Comparison of ENCODE assay signal across 8 cellular contexts in the genomic region with DNA sequence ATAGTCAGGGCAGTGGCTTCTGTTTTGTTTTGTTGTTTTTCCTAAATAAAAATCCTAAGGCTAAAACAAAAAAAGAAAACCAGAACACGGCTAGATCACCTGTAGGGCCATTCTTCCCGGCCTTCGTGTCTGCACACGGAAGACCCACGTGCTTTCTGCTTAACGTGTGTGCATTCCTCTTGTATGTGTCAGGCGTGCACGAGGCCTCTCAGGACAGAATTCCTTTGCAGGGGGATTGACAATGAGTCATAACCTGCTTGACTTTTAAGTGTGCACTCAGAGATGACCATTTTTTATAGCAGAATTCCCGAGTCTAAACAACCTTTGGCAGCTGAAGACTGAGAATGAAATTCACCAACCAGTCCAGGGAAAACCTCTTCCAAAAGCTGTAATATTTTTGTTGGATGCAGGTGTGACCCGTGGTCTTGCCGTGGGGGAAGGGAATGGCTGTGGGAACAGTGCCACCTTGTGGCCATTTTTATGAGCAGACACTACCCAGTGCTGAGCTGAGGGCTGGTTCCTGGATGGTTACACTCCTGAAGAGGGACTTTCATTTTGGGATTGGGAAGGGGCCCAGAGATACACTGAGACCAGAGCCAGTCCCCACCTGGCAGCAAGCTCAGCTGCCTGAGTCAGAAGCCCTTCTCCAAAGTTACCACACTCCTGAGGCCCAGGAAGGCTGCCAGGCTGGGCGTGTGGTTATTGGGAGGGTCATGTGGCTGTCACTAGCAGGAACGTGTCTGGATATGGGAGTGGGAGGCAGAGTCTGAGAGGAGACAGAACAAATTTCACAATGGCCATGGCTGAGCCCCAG. TPM values are rescaled to one million over a fixed set of nuclear protein-coding genes. Genes with fewer than 3 reads are reported as not detected.
DNase-seq lines count a peak whose midpoint lies in the region; ATAC-seq, FAIRE-seq and TF ChIP-seq lines count a peak whose summit lies in the region.

No MANE protein-coding gene starts in this region.

- H3K27ac ChIP-seq in endothelial cell of umbilical vein (ENCODE audit: insufficient read depth, low read depth, low read length) = peak overlapping the region; percentile 84

- H3K4me1 ChIP-seq in endothelial cell of umbilical vein (ENCODE audit: control insufficient read depth, extremely low read depth, insufficient read depth, low read length) (peaks cover 41% of the 10 kb centered on the region), mucosa of descending colon (ENCODE audit: low read depth) (no peaks in the 10 kb centered on the region)

- H3K9ac ChIP-seq in endothelial cell of umbilical vein (replicated peaks; ENCODE audit: extremely low read depth, insufficient read depth, low read length) = peak overlapping the region; percentile 66

- dilution Hi-C loops in endothelial cell of umbilical vein (cut with MboI; ENCODE audit: extremely low pct_ligation_motif_present, low sequenced_read_pairs) = no loop called here

- H3K4me2 ChIP-seq in endothelial cell of umbilical vein (ENCODE audit: insufficient read depth, low read length) = peak overlapping the region; percentile 32

- DNase-seq in 8988T (peak; percentile 70), NCI-H748 treated with DMSO at 0.1 percent for 48 hours (lab: John Stamatoyannopoulos, UW) (peak; percentile 53), endothelial cell of umbilical vein (ENCODE audit: low read depth, low spot score) (peak; percentile 95), mucosa of descending colon (peak in 2 of 3 donors; percentile 75 to 85)
- peak; percentile 75 for DNase-seq in activated CD8-positive, alpha-beta memory T cell treated with anti-CD3 and anti-CD28 coated beads, Interleukin-2, amount 10 ng/mL, durations not matched to agents 7 days and 5 days
- DNase-seq in stimulated activated CD8-positive, alpha-beta memory T cell treated with anti-CD3 and anti-CD28 coated beads, Interleukin-4, amount 100 ng/mL, for 1 hour (ENCODE audit: low read depth in 2 of 2, low spot score in 1 of 2) = peak; percentile 17 to 20

- H3K9me3 ChIP-seq in endothelial cell of umbilical vein (replicated peaks; ENCODE audit: control insufficient read depth, insufficient read depth, low read length) (no peaks in the 10 kb centered on the region), mucosa of descending colon (no peaks in the 10 kb centered on the region)

- no peaks in the 10 kb centered on the region for H4K20me1 ChIP-seq in endothelial cell of umbilical vein (replicated peaks; ENCODE audit: control insufficient read depth, extremely low read depth, insufficient read depth, low read length)

- intact Hi-C loops in endothelial cell of umbilical vein (cut with micrococcal nuclease) (loop anchor here (1.0 to 10.0 kb wide), 9 partner anchors 39 to 851 kb away; no protein-coding TSS in a partner anchor), mucosa of descending colon (cut with DNase I, micrococcal nuclease) (loop anchor here (5.0 to 10.0 kb wide), 2 partner anchors 109 to 247 kb away; no protein-coding TSS in a partner anchor)

- TF ChIP-seq CTCF in GM12873 (IDR thresholded peaks at IDR 0.05; ENCODE audit: insufficient read depth, low read depth, low read length, missing control alignments) (peak; percentile 90), endothelial cell of umbilical vein (IDR thresholded peaks at IDR 0.05; ENCODE audit: extremely low read depth in 1 of 2, insufficient read depth in 1 of 2, low read depth in 1 of 2, low read length in 2 of 2) (peak; percentile 79 to 92), mucosa of descending colon (IDR thresholded peaks at IDR 0.05) (peak; percentile 83)

- H3K9me3 Mint-ChIP-seq in activated CD8-positive, alpha-beta memory T cell treated with anti-CD3 and anti-CD28 coated beads, Interleukin-2, amount 10 ng/mL, durations not matched to agents 7 days and 5 days (ENCODE audit: low read depth) = no peaks in the 10 kb centered on the region

- TSS peak; percentile 26 for BruUV-seq in endothelial cell of umbilical vein (replicated peaks; lab: Mats Ljungman, UMichigan)

- CTCF ChIA-PET in activated CD8-positive, alpha-beta memory T cell treated with anti-CD3 and anti-CD28 coated beads, Interleukin-2, amount 10 ng/mL, durations not matched to agents 7 days and 5 days (lab: Charles Lee) = interaction anchor here (0.6 to 14.4 kb wide), 51 partner anchors 9 to 278 kb away, joined by 3 to 472 read pairs (median 4); no protein-coding TSS in a partner anchor
- CTCF ChIA-PET in endothelial cell of umbilical vein (lab: Charles Lee) = interaction anchor here (0.5 to 6.1 kb wide), 56 partner anchors 17 to 256 kb away, joined by 3 to 219 read pairs (median 5); partner anchors contain the start of genes DKK3, MICAL2 and USP47

- no peaks in the 10 kb centered on the region for H3K36me3 ChIP-seq in endothelial cell of umbilical vein (ENCODE audit: control insufficient read depth in 2 of 2, extremely low read depth in 1 of 2, insufficient read depth in 2 of 2, low read length in 2 of 2)
- no peaks in the 10 kb centered on the region for H3K36me3 ChIP-seq in mucosa of descending colon (ENCODE audit: low read depth)

- no peaks in the 10 kb centered on the region for H3K27me3 ChIP-seq in endothelial cell of umbilical vein (ENCODE audit: control insufficient read depth in 2 of 2, insufficient read depth in 2 of 2, low read length in 2 of 2)

- FAIRE-seq in endothelial cell of umbilical vein (lab: Jason Lieb, UNC) = peak; percentile 97

- H3K9me1 ChIP-seq in endothelial cell of umbilical vein (replicated peaks; ENCODE audit: control insufficient read depth, extremely low read depth, insufficient read depth, low read length) = no peaks in the 10 kb centered on the region

- H3K36me3 Mint-ChIP-seq in activated CD8-positive, alpha-beta memory T cell treated with anti-CD3 and anti-CD28 coated beads, Interleukin-2, amount 10 ng/mL, durations not matched to agents 7 days and 5 days = no peaks in the 10 kb centered on the region

- no peak overlapping the region for H3K4me3 Mint-ChIP-seq in activated CD8-positive, alpha-beta memory T cell treated with anti-CD3 and anti-CD28 coated beads, Interleukin-2, amount 10 ng/mL, durations not matched to agents 7 days and 5 days

- H3K4me3 ChIP-seq in endothelial cell of umbilical vein (replicated peaks in 1 of 3; ENCODE audit: insufficient read depth in 1 of 3, low read depth in 1 of 3, low read length in 3 of 3) (no peak overlapping the region), mucosa of descending colon (no peak overlapping the region)

- peak overlapping the region; percentile 76 for H2AFZ ChIP-seq in endothelial cell of umbilical vein (ENCODE audit: low read depth, low read length)

- H3K27me3 Mint-ChIP-seq in activated CD8-positive, alpha-beta memory T cell treated with anti-CD3 and anti-CD28 coated beads, Interleukin-2, amount 10 ng/mL, durations not matched to agents 7 days and 5 days = peaks cover 17% of the 10 kb centered on the region

- ATAC-seq in HG03196 (IDR thresholded peaks at IDR 0.05; ENCODE audit: unreplicated experiment) = peak; percentile 63
- ATAC-seq in activated CD8-positive, alpha-beta memory T cell treated with anti-CD3 and anti-CD28 coated beads, Interleukin-2, amount 10 ng/mL, durations not matched to agents 7 days and 5 days = peak; percentile 76
- peak; percentile 87 for ATAC-seq in mucosa of descending colon

- POLR2A ChIA-PET in endothelial cell of umbilical vein (lab: Charles Lee) = interaction anchor here (0.5 to 0.6 kb wide), 2 partner anchors 35 to 46 kb away, joined by 3 to 5 read pairs; partner anchors contain the start of gene DKK3

- no peak for TF ChIP-seq POLR2A in endothelial cell of umbilical vein (IDR thresholded peaks at IDR 0.05; ENCODE audit: low read depth, low read length)

- H3K27ac Mint-ChIP-seq in activated CD8-positive, alpha-beta memory T cell treated with anti-CD3 and anti-CD28 coated beads, Interleukin-2, amount 10 ng/mL, durations not matched to agents 7 days and 5 days = no peak overlapping the region

- H3K79me2 ChIP-seq in endothelial cell of umbilical vein (ENCODE audit: control insufficient read depth, insufficient read depth, low read length) = no peaks in the 10 kb centered on the region

- peaks cover 11% of the 10 kb centered on the region for H3K4me1 Mint-ChIP-seq in activated CD8-positive, alpha-beta memory T cell treated with anti-CD3 and anti-CD28 coated beads, Interleukin-2, amount 10 ng/mL, durations not matched to agents 7 days and 5 days

TF ChIP-seq in endothelial cell of umbilical vein, 7 proteins besides CTCF, POLR2A, EP300 and RAD21:
- TF ChIP-seq JUN (IDR thresholded peaks at IDR 0.05; ENCODE audit: borderline replicate concordance, insufficient read depth, insufficient read length, low read depth) (peak; percentile 99), GATA2 (IDR thresholded peaks at IDR 0.05; ENCODE audit: insufficient read depth, insufficient read length, low read depth, low read length) (peak; percentile 8), FOS (IDR thresholded peaks at IDR 0.05; ENCODE audit: borderline replicate concordance, insufficient read depth, low read length) (peak; percentile 99), POLR2AphosphoS5 (IDR thresholded peaks at IDR 0.05; ENCODE audit: insufficient read depth, low read depth, low read length) (peak; percentile 84), MYC (IDR thresholded peaks at IDR 0.05; ENCODE audit: low read depth, low read length) (peak; percentile 99), EZH2 (IDR thresholded peaks at IDR 0.05; ENCODE audit: borderline replicate concordance, low read depth, low read length, severe bottlenecking) (no peak), MAX (IDR thresholded peaks at IDR 0.05; ENCODE audit: insufficient read depth, insufficient read length) (peak; percentile 99)

RNA-seq across cellular contexts. Expression of gene DKK3, which starts 35.7 kb away (rescaled TPM):
- not detected for total RNA-seq in activated CD8-positive, alpha-beta memory T cell treated with anti-CD3 and anti-CD28 coated beads, Interleukin-2, amount 10 ng/mL, durations not matched to agents 7 days and 5 days
- total RNA-seq in endothelial cell of umbilical vein (131 and 165 TPM in 2 replicates), mucosa of descending colon (10 to 100 TPM in 2 of 3 donors, 1 to 10 TPM in 1; 9.1 to 52.9 (median 18.9) TPM)
- 335 and 365 TPM in 2 replicates for polyA plus RNA-seq in endothelial cell of umbilical vein
- polyA plus RNA-seq in endothelial cell of umbilical vein (2011; cell fraction: cytosol; rRNA removed) = 311 and 362 TPM in 2 replicates
- polyA plus RNA-seq in endothelial cell of umbilical vein (2011; cell fraction: nucleus; rRNA removed) = 162 and 176 TPM in 2 replicates
- 151 and 203 TPM in 2 replicates for polyA plus RNA-seq in endothelial cell of umbilical vein (2012)
- 287 and 327 TPM in 2 replicates for polyA minus RNA-seq in endothelial cell of umbilical vein
- polyA minus RNA-seq in endothelial cell of umbilical vein (2011; cell fraction: cytosol; rRNA and poly(A)+ RNA removed) = not detected
- polyA minus RNA-seq in endothelial cell of umbilical vein (2011; cell fraction: nucleus; rRNA and poly(A)+ RNA removed) = 67.8 and 100 TPM in 2 replicates

Comparison
In these comparisons a context has a peak if more than half of its experiments do, and no peak if none do; other contexts are left out.
1. DNase-seq: peak in every context shown above with its lines; median percentile 95 in endothelial cell of umbilical vein; 80 in mucosa of descending colon; 75 in activated CD8-positive, alpha-beta memory T cell treated with anti-CD3 and anti-CD28 coated beads, Interleukin-2, amount 10 ng/mL, durations not matched to agents 7 days and 5 days; 70 in 8988T; 53 in NCI-H748 treated with DMSO at 0.1 percent for 48 hours; 18 in stimulated activated CD8-positive, alpha-beta memory T cell treated with anti-CD3 and anti-CD28 coated beads, Interleukin-4, amount 100 ng/mL, for 1 hour.
2. RNA of gene DKK3, which starts 35.7 kb away (total RNA-seq): 131 to 165 TPM in endothelial cell of umbilical vein and 9.1 to 52.9 TPM in mucosa of descending colon; not detected in activated CD8-positive, alpha-beta memory T cell treated with anti-CD3 and anti-CD28 coated beads, Interleukin-2, amount 10 ng/mL, durations not matched to agents 7 days and 5 days; every median in the first group is over 4 times any median in the second.
3. Peak in every context shown above with its lines, with median percentiles within 50 percentile points of each other: CTCF ChIP-seq and ATAC-seq.